Comparison of ENCODE assay signal across 8 cellular contexts in genomic region chr12:112939761-112940357, GRCh38. TPM values are rescaled to one million over a fixed set of nuclear protein-coding genes. Genes with fewer than 3 reads are reported as not detected.
A peak's percentile ranks its signal among the peaks of the same experiment; 100 is the strongest.
DNase-seq lines count a peak whose midpoint lies in the region; ATAC-seq and TF ChIP-seq lines count a peak whose summit lies in the region.

No MANE protein-coding gene starts in this region.

- H3K18ac ChIP-seq in neuronal stem cell (ENCODE audit: low read length), result no peak overlapping the region

- no peaks in the 10 kb centered on the region for H3K9me3 Mint-ChIP-seq in activated B cell treated with CpG ODN at 0.5 μM for 24 hours
- peaks cover 0 to 3% of the 10 kb centered on the region in 2 donors for H3K9me3 Mint-ChIP-seq in stimulated activated naive B cell treated with anti-CD40 and anti-IgM and Interleukin-4, amounts not matched to agents 10 μg/mL and 1 μg/mL and 100 μg/mL, for 72 hours

- H3K4me3 Mint-ChIP-seq in activated B cell treated with CpG ODN at 0.5 μM for 24 hours, result peak overlapping the region; percentile 89
- peak overlapping the region; percentile 73 to 79 for H3K4me3 Mint-ChIP-seq in stimulated activated naive B cell treated with anti-CD40 and anti-IgM and Interleukin-4, amounts not matched to agents 10 μg/mL and 1 μg/mL and 100 μg/mL, for 72 hours

- peak overlapping the region; percentile 82 for H3K27ac Mint-ChIP-seq in activated B cell treated with CpG ODN at 0.5 μM for 24 hours
- peak overlapping the region; percentile 27 for H3K27ac Mint-ChIP-seq in stimulated activated naive B cell treated with anti-CD40 and anti-IgM and Interleukin-4, amounts not matched to agents 10 μg/mL and 1 μg/mL and 100 μg/mL, for 72 hours

- no peak overlapping the region for H2AFZ ChIP-seq in neuronal stem cell (ENCODE audit: low read length)

- H3K14ac ChIP-seq in neuronal stem cell (ENCODE audit: low read length), result no peak overlapping the region

- peaks cover 28% of the 10 kb centered on the region for H3K4me1 Mint-ChIP-seq in activated B cell treated with CpG ODN at 0.5 μM for 24 hours
- peaks cover 19 to 34% of the 10 kb centered on the region in 2 donors for H3K4me1 Mint-ChIP-seq in stimulated activated naive B cell treated with anti-CD40 and anti-IgM and Interleukin-4, amounts not matched to agents 10 μg/mL and 1 μg/mL and 100 μg/mL, for 72 hours

- no peak for TF ChIP-seq CTCF in activated B cell treated with CpG ODN at 0.5 μM for 24 hours (IDR thresholded peaks at IDR 0.05)
- TF ChIP-seq CTCF in transverse colon (IDR thresholded peaks at IDR 0.05), result no peak

- peaks cover 12% of the 10 kb centered on the region for H3K36me3 Mint-ChIP-seq in activated B cell treated with CpG ODN at 0.5 μM for 24 hours (ENCODE audit: low read depth)
- H3K36me3 Mint-ChIP-seq in stimulated activated naive B cell treated with anti-CD40 and anti-IgM and Interleukin-4, amounts not matched to agents 10 μg/mL and 1 μg/mL and 100 μg/mL, for 72 hours, result peaks cover 8 to 9% of the 10 kb centered on the region in 2 donors

- H3K4me2 ChIP-seq in neuronal stem cell (ENCODE audit: insufficient read depth, low read length, poor library complexity, severe bottlenecking), result no peak overlapping the region

- peak; percentile 61 for DNase-seq in activated CD8-positive, alpha-beta memory T cell treated with anti-CD3 and anti-CD28 coated beads for 24 hours
- DNase-seq in activated CD8-positive, alpha-beta memory T cell treated with anti-CD3 and anti-CD28 coated beads, Interleukin-2, amount 50 U/mL, for 4 hours, result no peak
- peak; percentile 32 for DNase-seq in activated B cell treated with CpG ODN at 0.5 μM for 24 hours
- DNase-seq in stimulated activated naive B cell treated with anti-CD40 and anti-IgM and Interleukin-4, amounts not matched to agents 10 μg/mL and 1 μg/mL and 100 μg/mL, for 72 hours, result peak; percentile 18
- DNase-seq in transverse colon, result no peak
- no peak for DNase-seq in neuronal stem cell (ENCODE audit: low spot score)

- TF ChIP-seq POLR2A in transverse colon (IDR thresholded peaks at IDR 0.05), result no peak

- no peak overlapping the region for H2BK120ac ChIP-seq in neuronal stem cell (ENCODE audit: low read depth, low read length)

- POLR2A ChIA-PET in activated B cell treated with CpG ODN at 0.5 μM for 24 hours (lab: Charles Lee), result interaction anchor here (0.7 to 1.0 kb wide), 4 partner anchors 33 to 179 kb away, joined by 3 to 12 read pairs (median 5); partner anchors contain the start of genes OAS1 and OAS2

- no peak overlapping the region for H4K8ac ChIP-seq in neuronal stem cell (ENCODE audit: low read depth, low read length)

- no peaks in the 10 kb centered on the region for H3K79me1 ChIP-seq in neuronal stem cell (ENCODE audit: low read depth, low read length)

- ATAC-seq in HG02763 (IDR thresholded peaks at IDR 0.05; ENCODE audit: unreplicated experiment), result peak; percentile 48
- peak; percentile 66 for ATAC-seq in activated B cell treated with CpG ODN at 0.5 μM for 24 hours (ENCODE audit: low read depth)
- ATAC-seq in stimulated activated naive B cell treated with anti-CD40 and anti-IgM and Interleukin-4, amounts not matched to agents 10 μg/mL and 1 μg/mL and 100 μg/mL, for 72 hours (replicated peaks), result peak; percentile 74 to 75
- no peak for ATAC-seq in HG03108 (IDR thresholded peaks at IDR 0.05; ENCODE audit: unreplicated experiment)

- H3K27ac ChIP-seq in transverse colon, result no peak overlapping the region
- H3K27ac ChIP-seq in neuronal stem cell (replicated peaks; ENCODE audit: low read length), result no peak overlapping the region

- CTCF ChIA-PET in activated B cell treated with CpG ODN at 0.5 μM for 24 hours (lab: Charles Lee), result no interaction called here

- no peak overlapping the region for H2BK15ac ChIP-seq in neuronal stem cell (ENCODE audit: low read length)

- no peak overlapping the region for H4K91ac ChIP-seq in neuronal stem cell (ENCODE audit: low read depth, low read length, poor library complexity)

- in situ Hi-C loops in transverse colon (cut with MboI; ENCODE audit: low pct_ligation_motif_present in 1 of 4, low pct_unique_long_range_greater_than_20kb in 1 of 4, low sequenced_read_pairs in 3 of 4), result no loop called here

- H2AK5ac ChIP-seq in neuronal stem cell (ENCODE audit: low read depth, low read length), result no peak overlapping the region

- no peaks in the 10 kb centered on the region for H3K27me3 Mint-ChIP-seq in activated B cell treated with CpG ODN at 0.5 μM for 24 hours
- H3K27me3 Mint-ChIP-seq in stimulated activated naive B cell treated with anti-CD40 and anti-IgM and Interleukin-4, amounts not matched to agents 10 μg/mL and 1 μg/mL and 100 μg/mL, for 72 hours, result no peaks in the 10 kb centered on the region

- H2BK5ac ChIP-seq in neuronal stem cell (ENCODE audit: low read length), result no peak overlapping the region

- 36 to 52% methylated on average over 5 to 7 of the region's 7 CpGs for WGBS in transverse colon (ENCODE audit: low coverage in 1 of 2), 2 donors
- WGBS in neuronal stem cell (ENCODE audit: extremely low coverage in 2 of 2, insufficient read length in 2 of 2, insufficient replicate concordance in 1 of 2), 2 donors, result no CpG with 5 or more reads among the region's 7 CpGs

- intact Hi-C loops in activated B cell treated with CpG ODN at 0.5 μM for 24 hours (cut with micrococcal nuclease), result loop anchor here (1.0 to 2.0 kb wide), 2 partner anchors 33 to 38 kb away; partner anchors contain the start of genes OAS1 and OAS2
- intact Hi-C loops in transverse colon (cut with DNase I; ENCODE audit: low total_unique reads), result no loop called here

- peaks cover 3 to 18% (median 15%) of the 10 kb centered on the region in 4 donors for H3K4me1 ChIP-seq in transverse colon
- H3K4me1 ChIP-seq in neuronal stem cell (ENCODE audit: control insufficient read depth in 2 of 2, insufficient read depth in 1 of 2, low read depth in 1 of 2, low read length in 2 of 2), result peaks cover 0 to 7% of the 10 kb centered on the region in 2 donors

- no peak overlapping the region for H2BK12ac ChIP-seq in neuronal stem cell (ENCODE audit: low read length)

- no peaks in the 10 kb centered on the region for H3K36me3 ChIP-seq in transverse colon
- no peaks in the 10 kb centered on the region for H3K36me3 ChIP-seq in neuronal stem cell (replicated peaks in 1 of 2; ENCODE audit: control insufficient read depth in 2 of 2, insufficient read depth in 2 of 2, low read length in 2 of 2)

- H3K9me3 ChIP-seq in transverse colon (no peaks in the 10 kb centered on the region), neuronal stem cell (replicated peaks in 1 of 2; ENCODE audit: control insufficient read depth in 2 of 2, insufficient read depth in 1 of 2, low read depth in 1 of 2, low read length in 2 of 2) (peaks cover 0 to 1% of the 10 kb centered on the region in 2 donors)

- H3K27me3 ChIP-seq in transverse colon (no peaks in the 10 kb centered on the region), neuronal stem cell (ENCODE audit: control insufficient read depth in 3 of 3, insufficient read depth in 3 of 3, low read depth in 1 of 3, low read length in 3 of 3) (peaks cover 0 to 26% (median 22%) of the 10 kb centered on the region in 3 experiments)

- peak overlapping the region in 1 of 4 donors; percentile 1 for H3K4me3 ChIP-seq in transverse colon
- H3K4me3 ChIP-seq in neuronal stem cell (ENCODE audit: low read length in 2 of 2), result no peak overlapping the region

- TF ChIP-seq EP300 in transverse colon (IDR thresholded peaks at IDR 0.05; ENCODE audit: low read depth), result no peak

- no peak overlapping the region for H3K9ac ChIP-seq in neuronal stem cell (ENCODE audit: low read depth, low read length, poor library complexity)

- H3K23ac ChIP-seq in neuronal stem cell (ENCODE audit: low read depth, low read length, poor library complexity), result no peak overlapping the region

- no peak overlapping the region for H3K4ac ChIP-seq in neuronal stem cell (ENCODE audit: low read length)

RNA-seq across cellular contexts. Expression of gene OAS3, which starts 1.6 kb away (rescaled TPM):
- total RNA-seq in activated B cell treated with CpG ODN at 0.5 μM for 24 hours, result 23.1 and 27.2 TPM in 2 replicates
- 10 to 100 TPM in 3 of 4 donors, 1 to 10 TPM in 1; 6.2 to 17.6 (median 12.4) TPM for total RNA-seq in transverse colon
- polyA plus RNA-seq in neuronal stem cell (2013, experiment 1 of 2), result 0.01 TPM
- polyA plus RNA-seq in neuronal stem cell (2013, experiment 2 of 2), result 0.03 TPM

RNA-seq across cellular contexts. Expression of gene OAS1, which starts 33.1 kb away (rescaled TPM):
- total RNA-seq in activated B cell treated with CpG ODN at 0.5 μM for 24 hours (27.8 and 30.6 TPM in 2 replicates), transverse colon (100 to 1,000 TPM in 1 of 4 donors, 10 to 100 TPM in 3; 30.1 to 101 (median 82.1) TPM)
- polyA plus RNA-seq in neuronal stem cell (2013, experiment 1 of 2), result not detected
- polyA plus RNA-seq in neuronal stem cell (2013, experiment 2 of 2), result not detected

RNA-seq across cellular contexts. Expression of gene OAS2, which starts 38.5 kb away (rescaled TPM):
- total RNA-seq in activated B cell treated with CpG ODN at 0.5 μM for 24 hours (46.0 and 51.9 TPM in 2 replicates), transverse colon (1 to 10 TPM; 2.0 to 5.1 (median 3.5) TPM)
- 0.01 TPM for polyA plus RNA-seq in neuronal stem cell (2013, experiment 1 of 2)
- polyA plus RNA-seq in neuronal stem cell (2013, experiment 2 of 2), result not detected

Comparison
In these comparisons a context has a peak if more than half of its experiments do, and no peak if none do; other contexts are left out.
1. DNase-seq: peak in activated CD8-positive, alpha-beta memory T cell treated with anti-CD3 and anti-CD28 coated beads for 24 hours (single experiment), activated B cell treated with CpG ODN at 0.5 μM for 24 hours (single experiment) and stimulated activated naive B cell treated with anti-CD40 and anti-IgM and Interleukin-4, amounts not matched to agents 10 μg/mL and 1 μg/mL and 100 μg/mL, for 72 hours (single experiment); none in activated CD8-positive, alpha-beta memory T cell treated with anti-CD3 and anti-CD28 coated beads, Interleukin-2, amount 50 U/mL, for 4 hours (single experiment), transverse colon (single experiment) and neuronal stem cell (single experiment).